Comparison of ENCODE assay signal across 8 cellular contexts in genomic region chr17:42797067-42798007, GRCh38. TPM values are rescaled to one million over a fixed set of nuclear protein-coding genes. Genes with fewer than 3 reads are reported as not detected.
DNase-seq lines count a peak whose midpoint lies in the region; ATAC-seq and TF ChIP-seq lines count a peak whose summit lies in the region.

No MANE protein-coding gene starts in this region.

- no peak for TF ChIP-seq CTCF in PC-3 (conservative IDR thresholded peaks at IDR 0.05; ENCODE audit: low read depth, low read length)
- no peak for TF ChIP-seq CTCF in ovary (IDR thresholded peaks at IDR 0.05)

- H3K4me2 ChIP-seq in PC-3 (ENCODE audit: low read length), result peak overlapping the region; percentile 96

- no peaks in the 10 kb centered on the region for H4K20me1 ChIP-seq in PC-3 (ENCODE audit: low read length)

- H3K27me3 ChIP-seq in PC-3 (ENCODE audit: low read length), result no peaks in the 10 kb centered on the region
- H3K27me3 ChIP-seq in esophagus (ENCODE audit: control insufficient read depth in 1 of 2, insufficient read depth in 2 of 2, low read length in 2 of 2), result no peaks in the 10 kb centered on the region
- H3K27me3 ChIP-seq in ovary, result no peaks in the 10 kb centered on the region

- DNase-seq in DMS53 (lab: John Stamatoyannopoulos, UW) (peak; percentile 80), PC-3 (peak; percentile 19), ovary (no peak), pons (ENCODE audit: low spot score) (no peak), T1000 (lab: John Stamatoyannopoulos, UW) (no peak), NCI-H345 (lab: John Stamatoyannopoulos, UW) (no peak)
- DNase-seq in activated effector memory CD4-positive, alpha-beta T cell treated with anti-CD3 and anti-CD28 coated beads, Interleukin-2, amount 50 U/mL, for 16 hours, result no peak

- H3K79me2 ChIP-seq in PC-3 (ENCODE audit: low read length), result peaks cover 11% of the 10 kb centered on the region; the same call in 1 of the 2 replicates

- WGBS in esophagus, 2 donors, result 53 to 67% methylated on average over 10 of the region's 10 CpGs
- WGBS in ovary, 3 donors, result 72 to 78% (median 75%) methylated on average over 10 of the region's 10 CpGs

- intact Hi-C loops in PC-3 (cut with micrococcal nuclease), result no loop called here
- intact Hi-C loops in ovary (cut with DNase I), result no loop called here

- peak overlapping the region; percentile 15 for H3K27ac ChIP-seq in PC-3 (ENCODE audit: low read length)
- H3K27ac ChIP-seq in esophagus (ENCODE audit: low read depth in 2 of 2, low read length in 1 of 2), result peak overlapping the region; percentile 76 to 95
- no peak overlapping the region for H3K27ac ChIP-seq in ovary

- no peaks in the 10 kb centered on the region for H3K36me3 ChIP-seq in PC-3 (ENCODE audit: low read depth, low read length)
- H3K36me3 ChIP-seq in esophagus (ENCODE audit: control insufficient read depth in 2 of 2, insufficient read depth in 2 of 2, low read length in 1 of 2), result peaks cover 0 to 8% of the 10 kb centered on the region in 2 donors
- H3K36me3 ChIP-seq in ovary, result no peaks in the 10 kb centered on the region

- H2AFZ ChIP-seq in PC-3 (ENCODE audit: low read length), result 0 out of 2 replicates have a peak overlapping the region, but pooled peaks have one; percentile 78

- ATAC-seq in PC-3, result peak; percentile 17

- POLR2A ChIA-PET in PC-3 (lab: Charles Lee; ENCODE audit: unreplicated experiment), result interaction anchor here (0.6 kb wide), 3 partner anchors 17 to 867 kb away, joined by 3 to 4 read pairs (median 3); partner anchors contain the start of genes ODAD4 and WNK4

- CTCF ChIA-PET in PC-3 (lab: Charles Lee), result no interaction called here

- H3K4me3 ChIP-seq in PC-3 (ENCODE audit: low read length) (peak overlapping the region; percentile 99), esophagus (ENCODE audit: low read depth in 1 of 2, low read length in 2 of 2) (peak overlapping the region; percentile 95 to 99), ovary (peak overlapping the region; percentile 85)

- BruUV-seq in PC-3 (replicated peaks; lab: Mats Ljungman, UMichigan), result TSS peak; percentile 12

- H3K9me3 ChIP-seq in PC-3 (ENCODE audit: low read length) (no peaks in the 10 kb centered on the region), esophagus (ENCODE audit: control insufficient read depth in 2 of 2, insufficient read depth in 1 of 2, low read depth in 1 of 2, low read length in 1 of 2) (no peaks in the 10 kb centered on the region), ovary (no peaks in the 10 kb centered on the region)

- H3K4me1 ChIP-seq in PC-3 (ENCODE audit: insufficient read depth, low read length) (peaks cover 15% of the 10 kb centered on the region), esophagus (ENCODE audit: control insufficient read depth in 2 of 2, insufficient read depth in 2 of 2, low read length in 1 of 2) (peaks cover 6 to 25% of the 10 kb centered on the region in 2 donors), ovary (ENCODE audit: insufficient read depth) (peaks cover 10% of the 10 kb centered on the region)

- no peaks in the 10 kb centered on the region for H3F3A ChIP-seq in PC-3 (ENCODE audit: low read length, unreplicated experiment)

- TF ChIP-seq EP300 in ovary (IDR thresholded peaks at IDR 0.05), result no peak

- peak overlapping the region; percentile 91 for H3K9ac ChIP-seq in PC-3 (ENCODE audit: low read length)

- H3K9me2 ChIP-seq in PC-3 (replicated peaks; ENCODE audit: low read length), result no peaks in the 10 kb centered on the region

- no peak for TF ChIP-seq POLR2A in ovary (IDR thresholded peaks at IDR 0.05)

RNA-seq across cellular contexts. Expression of gene COA3, which starts 1.2 kb away (rescaled TPM):
- total RNA-seq in PC-3 (2014; rRNA removed) (44.6 and 49.6 TPM in 2 replicates), ovary (10 to 100 TPM; 49.1 to 78.2 (median 62.9) TPM)
- polyA plus RNA-seq in esophagus (100 to 1,000 TPM in 1 of 2 donors, 10 to 100 TPM in 1; 89.9 to 185 TPM), ovary (10 to 100 TPM; 77.6 to 80.0 TPM)

RNA-seq across cellular contexts. Expression of gene CNTD1, which starts 1.3 kb away (rescaled TPM):
- total RNA-seq in PC-3 (2014; rRNA removed), result not detected in 2 replicates
- polyA plus RNA-seq in esophagus, result under 1 TPM; 0.18 TPM
- total RNA-seq in ovary, result under 1 TPM in 5 of 7 donors, not detected in 2; 0.30 to 0.79 (median 0.33) TPM
- under 1 TPM; 0.22 to 0.36 TPM for polyA plus RNA-seq in ovary

RNA-seq across cellular contexts. Expression of gene WNK4, which starts 16.9 kb away (rescaled TPM):
- total RNA-seq in PC-3 (2014; rRNA removed) (13.0 and 17.4 TPM in 2 replicates), ovary (10 to 100 TPM in 1 of 7 donors, 1 to 10 TPM in 6; 1.5 to 11.9 (median 3.4) TPM)
- polyA plus RNA-seq in esophagus (10 to 100 TPM in 1 of 2 donors, 1 to 10 TPM in 1; 6.7 to 12.8 TPM), ovary (1 to 10 TPM; 1.1 to 1.5 TPM)

RNA-seq across cellular contexts. Expression of gene VPS25, which starts 24.1 kb away (rescaled TPM):
- total RNA-seq in PC-3 (2014; rRNA removed), result 56.7 and 62.0 TPM in 2 replicates
- polyA plus RNA-seq in esophagus, result 100 to 1,000 TPM in 1 of 2 donors, 10 to 100 TPM in 1; 42.8 to 123 TPM
- total RNA-seq in ovary, result 10 to 100 TPM; 33.7 to 49.1 (median 35.8) TPM
- polyA plus RNA-seq in ovary, result 10 to 100 TPM; 49.0 to 56.5 TPM

RNA-seq across cellular contexts. Expression of gene BECN1, which starts 26.7 kb away (rescaled TPM):
- total RNA-seq in PC-3 (2014; rRNA removed), result 84.0 and 93.7 TPM in 2 replicates
- 10 to 100 TPM; 29.1 to 53.9 TPM for polyA plus RNA-seq in esophagus
- 10 to 100 TPM; 47.5 to 75.3 (median 54.6) TPM for total RNA-seq in ovary
- polyA plus RNA-seq in ovary, result 10 to 100 TPM; 47.2 to 67.5 TPM

Comparison
In these comparisons a context has a peak if more than half of its experiments do, and no peak if none do; other contexts are left out.
1. DNase-seq: peak in DMS53 (single experiment) and PC-3 (single experiment); none in ovary (0 of 5), pons (single experiment), T1000 (single experiment), activated effector memory CD4-positive, alpha-beta T cell treated with anti-CD3 and anti-CD28 coated beads, Interleukin-2, amount 50 U/mL, for 16 hours (single experiment) and NCI-H345 (single experiment).
2. H3K27ac ChIP-seq: peak in PC-3 (single experiment) and esophagus (2 of 2); none in ovary (0 of 2).
3. Peak in every context shown above with its lines, with median percentiles within 50 percentile points of each other: H3K4me3 ChIP-seq.